Comparison of ENCODE assay signal across 8 cellular contexts in genomic region chr5:62093981-62094380, GRCh38.
DNase-seq lines count a peak whose midpoint lies in the region; ATAC-seq and TF ChIP-seq lines count a peak whose summit lies in the region.

No MANE protein-coding gene starts in this region.

- ATAC-seq in HCT116 (peak; percentile 74), HG03442 (IDR thresholded peaks at IDR 0.05; ENCODE audit: unreplicated experiment) (no peak), GM18907 (IDR thresholded peaks at IDR 0.05; ENCODE audit: unreplicated experiment) (no peak)

- TF ChIP-seq CTCF in HCT116 (IDR thresholded peaks at IDR 0.05 in 2 of 3, conservative IDR thresholded peaks at IDR 0.05 in 1 of 3; ENCODE audit: borderline replicate concordance in 1 of 3, insufficient read depth in 1 of 3, low read depth in 2 of 3, low read length in 2 of 3) (no peak), RWPE1 (conservative IDR thresholded peaks at IDR 0.05; ENCODE audit: low read depth) (no peak)

- CTCF ChIA-PET in HCT116 (lab: Charles Lee) (interaction anchor here (0.9 kb wide), 1 partner anchor 49 kb away, joined by 3 read pairs; no protein-coding TSS in a partner anchor), RWPE1 (lab: Yijun Ruan, JAX) (interaction anchor here (1.0 kb wide), 1 partner anchor 43 kb away, joined by 3 read pairs; no protein-coding TSS in a partner anchor)

- DNase-seq in AG08396 (ENCODE audit: low spot score): peak; percentile 43
- DNase-seq in HCT116 (ENCODE audit: low read depth, low spot score): no peak
- DNase-seq in RWPE1 (ENCODE audit: low spot score): peak; percentile 53
- DNase-seq in glomerular visceral epithelial cell (ENCODE audit: extremely low spot score): peak; percentile 60
- peak; percentile 51 for DNase-seq in stromal cell of bone marrow (ENCODE audit: low read depth)
- no peak for DNase-seq in activated naive CD4-positive, alpha-beta T cell (lab: John Stamatoyannopoulos, UW)

- RAD21 ChIA-PET in HCT116 (lab: Charles Lee; ENCODE audit: low non-redundant PET in 1 of 2, low total read pairs in 2 of 2, uncharacterized antibody in 2 of 2, unreplicated experiment in 2 of 2): no interaction called here

- H3K36me3 ChIP-seq in HCT116 (ENCODE audit: control insufficient read depth in 1 of 2, insufficient read depth in 2 of 2, low read length in 2 of 2): no peaks in the 10 kb centered on the region

- H3K79me2 ChIP-seq in HCT116 (ENCODE audit: insufficient read depth, low read length): no peaks in the 10 kb centered on the region

- H3K27me3 ChIP-seq in HCT116 (ENCODE audit: insufficient read depth, low read length): peaks cover 27% of the 10 kb centered on the region

- peak overlapping the region; percentile 28 for H3K4me2 ChIP-seq in HCT116 (ENCODE audit: low read length)

- intact Hi-C loops in HCT116 (cut with micrococcal nuclease): no loop called here

- H3K9ac ChIP-seq in HCT116 (ENCODE audit: low read length): no peak overlapping the region

- no peak for TF ChIP-seq POLR2A in HCT116 (IDR thresholded peaks at IDR 0.05; ENCODE audit: borderline replicate concordance, extremely low read depth, insufficient read depth, insufficient read length)

- H4K20me1 ChIP-seq in HCT116 (ENCODE audit: insufficient read depth): no peaks in the 10 kb centered on the region

- peak overlapping the region; percentile 2 for H2AFZ ChIP-seq in HCT116 (ENCODE audit: low read depth, low read length, poor library complexity, severe bottlenecking)

- H3K4me3 ChIP-seq in HCT116 (replicated peaks in 1 of 2; ENCODE audit: low read depth in 1 of 2, low read length in 2 of 2): no peak overlapping the region

- BruUV-seq in HCT116 (replicated peaks; lab: Mats Ljungman, UMichigan): no TSS peak

- H3K27ac ChIP-seq in HCT116 (ENCODE audit: low read depth, low read length) (no peak overlapping the region), RWPE1 (no peak overlapping the region)

- H3K4me1 ChIP-seq in HCT116 (ENCODE audit: control insufficient read depth in 1 of 2, insufficient read depth in 2 of 2, low read length in 2 of 2): 0 out of 4 replicates have a peak, but pooled peaks cover 0 to 4% of the 10 kb centered on the region in 2 experiments

- TF ChIP-seq RAD21 in HCT116 (IDR thresholded peaks at IDR 0.05; ENCODE audit: low read depth): no peak

- no peaks in the 10 kb centered on the region for H3K9me3 ChIP-seq in HCT116 (ENCODE audit: control insufficient read depth in 1 of 2, insufficient read depth in 1 of 2, low read depth in 1 of 2, low read length in 2 of 2)

- no peaks in the 10 kb centered on the region for H3K9me2 ChIP-seq in HCT116 (ENCODE audit: insufficient read depth)

- POLR2A ChIA-PET in HCT116 (lab: Charles Lee): no interaction called here
- POLR2A ChIA-PET in RWPE1 (lab: Yijun Ruan, JAX; ENCODE audit: low non-redundant PET): no interaction called here

TF ChIP-seq in HCT116, 20 proteins besides CTCF, POLR2A, EP300 and RAD21:
- no peak for TF ChIP-seq JUND (IDR thresholded peaks at IDR 0.05)
- TF ChIP-seq ZNF274 (IDR thresholded peaks at IDR 0.05; ENCODE audit: low read depth, low read length): no peak
- no peak for TF ChIP-seq ZFX (IDR thresholded peaks at IDR 0.05)
- TF ChIP-seq CBX3 (IDR thresholded peaks at IDR 0.05; ENCODE audit: low read depth): no peak
- no peak for TF ChIP-seq SP1 (IDR thresholded peaks at IDR 0.05; ENCODE audit: low read depth)
- TF ChIP-seq SIN3A (IDR thresholded peaks at IDR 0.05; ENCODE audit: low read depth): no peak
- no peak for TF ChIP-seq YY1 (IDR thresholded peaks at IDR 0.05; ENCODE audit: extremely low read depth, insufficient replicate concordance, low read depth, low read length)
- TF ChIP-seq ZBTB33 (IDR thresholded peaks at IDR 0.05; ENCODE audit: extremely low read depth, insufficient replicate concordance, low read length): no peak
- TF ChIP-seq POLR2AphosphoS5 (IDR thresholded peaks at IDR 0.05; ENCODE audit: low read depth, low read length): no peak
- TF ChIP-seq ELF1 (IDR thresholded peaks at IDR 0.05; ENCODE audit: borderline replicate concordance, low read depth): no peak
- no peak for TF ChIP-seq FOSL1 (IDR thresholded peaks at IDR 0.05; ENCODE audit: low read depth)
- TF ChIP-seq CEBPB (IDR thresholded peaks at IDR 0.05; ENCODE audit: low read depth): no peak
- TF ChIP-seq EZH2phosphoT487 (IDR thresholded peaks at IDR 0.05; ENCODE audit: borderline replicate concordance): no peak
- TF ChIP-seq ATF3 (IDR thresholded peaks at IDR 0.05): no peak
- TF ChIP-seq, protein P1, sequence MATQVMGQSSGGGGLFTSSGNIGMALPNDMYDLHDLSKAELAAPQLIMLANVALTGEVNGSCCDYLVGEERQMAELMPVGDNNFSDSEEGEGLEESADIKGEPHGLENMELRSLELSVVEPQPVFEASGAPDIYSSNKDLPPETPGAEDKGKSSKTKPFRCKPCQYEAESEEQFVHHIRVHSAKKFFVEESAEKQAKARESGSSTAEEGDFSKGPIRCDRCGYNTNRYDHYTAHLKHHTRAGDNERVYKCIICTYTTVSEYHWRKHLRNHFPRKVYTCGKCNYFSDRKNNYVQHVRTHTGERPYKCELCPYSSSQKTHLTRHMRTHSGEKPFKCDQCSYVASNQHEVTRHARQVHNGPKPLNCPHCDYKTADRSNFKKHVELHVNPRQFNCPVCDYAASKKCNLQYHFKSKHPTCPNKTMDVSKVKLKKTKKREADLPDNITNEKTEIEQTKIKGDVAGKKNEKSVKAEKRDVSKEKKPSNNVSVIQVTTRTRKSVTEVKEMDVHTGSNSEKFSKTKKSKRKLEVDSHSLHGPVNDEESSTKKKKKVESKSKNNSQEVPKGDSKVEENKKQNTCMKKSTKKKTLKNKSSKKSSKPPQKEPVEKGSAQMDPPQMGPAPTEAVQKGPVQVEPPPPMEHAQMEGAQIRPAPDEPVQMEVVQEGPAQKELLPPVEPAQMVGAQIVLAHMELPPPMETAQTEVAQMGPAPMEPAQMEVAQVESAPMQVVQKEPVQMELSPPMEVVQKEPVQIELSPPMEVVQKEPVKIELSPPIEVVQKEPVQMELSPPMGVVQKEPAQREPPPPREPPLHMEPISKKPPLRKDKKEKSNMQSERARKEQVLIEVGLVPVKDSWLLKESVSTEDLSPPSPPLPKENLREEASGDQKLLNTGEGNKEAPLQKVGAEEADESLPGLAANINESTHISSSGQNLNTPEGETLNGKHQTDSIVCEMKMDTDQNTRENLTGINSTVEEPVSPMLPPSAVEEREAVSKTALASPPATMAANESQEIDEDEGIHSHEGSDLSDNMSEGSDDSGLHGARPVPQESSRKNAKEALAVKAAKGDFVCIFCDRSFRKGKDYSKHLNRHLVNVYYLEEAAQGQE (IDR thresholded peaks at IDR 0.05; ENCODE audit: low read depth): no peak
- no peak for TF ChIP-seq EZH2 (IDR thresholded peaks at IDR 0.05)

Comparison
In these comparisons a context has a peak if more than half of its experiments do, and no peak if none do; other contexts are left out.
1. DNase-seq: peak in AG08396 (single experiment), RWPE1 (single experiment), glomerular visceral epithelial cell (single experiment) and stromal cell of bone marrow (single experiment); none in HCT116 (single experiment) and activated naive CD4-positive, alpha-beta T cell (0 of 4).